Comparison of ENCODE assay signal across 8 cellular contexts in genomic region chr6:108559097-108559883, GRCh38. TPM values are rescaled to one million over a fixed set of nuclear protein-coding genes. Genes with fewer than 3 reads are reported as not detected.
DNase-seq lines count a peak whose midpoint lies in the region; ATAC-seq and TF ChIP-seq lines count a peak whose summit lies in the region.

No MANE protein-coding gene starts in this region.

- peaks cover 15% of the 10 kb centered on the region for H3K27me3 ChIP-seq in H7 (ENCODE audit: control insufficient read depth, insufficient read depth, low read length)
- H3K27me3 ChIP-seq in SU-DHL-6 (ENCODE audit: low read length): no peaks in the 10 kb centered on the region
- peaks cover 28% of the 10 kb centered on the region for H3K27me3 ChIP-seq in cardiac muscle cell
- no peaks in the 10 kb centered on the region for H3K27me3 ChIP-seq in trophoblast cell (ENCODE audit: insufficient read depth, low read length)
- H3K27me3 ChIP-seq in tibial nerve: no peaks in the 10 kb centered on the region

- WGBS in trophoblast cell (ENCODE audit: extremely low coverage, insufficient coverage, insufficient read length): no CpG with 5 or more reads among the region's 84 CpGs
- WGBS in tibial nerve, 2 donors: 1% methylated on average over 46 to 66 of the region's 84 CpGs

- H3K27me3 Mint-ChIP-seq in activated naive CD8-positive, alpha-beta T cell treated with anti-CD3 and anti-CD28 coated beads, Interleukin-2, amount 50 U/mL, for 24 hours: peaks cover 13% of the 10 kb centered on the region

- peaks cover 19% of the 10 kb centered on the region; the same call in 1 of the 2 replicates for H3F3A ChIP-seq in SU-DHL-6 (ENCODE audit: insufficient read depth)

- peak; percentile 75 for DNase-seq in ELF-1 (ENCODE audit: low read depth, low spot score)
- DNase-seq in H7: peak; percentile 84
- DNase-seq in NCI-H1092 (lab: John Stamatoyannopoulos, UW): peak; percentile 76
- peak; percentile 82 for DNase-seq in activated naive CD8-positive, alpha-beta T cell treated with anti-CD3 and anti-CD28 coated beads, Interleukin-2, amount 50 U/mL, for 24 hours
- peak; percentile 90 to 93 for DNase-seq in cardiac muscle cell (ENCODE audit: low read depth in 1 of 2, low spot score in 1 of 2)
- peak; percentile 75 to 92 for DNase-seq in trophoblast cell
- peak; percentile 84 for DNase-seq in tibial nerve (ENCODE audit: low spot score in 2 of 2)

- H2AK5ac ChIP-seq in trophoblast cell (ENCODE audit: low read length): no peak overlapping the region

- TF ChIP-seq EP300 in tibial nerve (IDR thresholded peaks at IDR 0.05): peak in 1 of 2 donors; percentile 95

- no peak overlapping the region for H3K23ac ChIP-seq in trophoblast cell (ENCODE audit: low read length)

- H3K27ac ChIP-seq in SU-DHL-6 (ENCODE audit: low read depth, low read length): peak overlapping the region; percentile 84
- peak overlapping the region; percentile 85 for H3K27ac ChIP-seq in cardiac muscle cell
- peak overlapping the region; percentile 83 for H3K27ac ChIP-seq in trophoblast cell (ENCODE audit: low read depth, low read length)
- peak overlapping the region; percentile 95 to 100 (median 98) for H3K27ac ChIP-seq in tibial nerve

- H2BK12ac ChIP-seq in trophoblast cell (ENCODE audit: low read length): no peak overlapping the region

- H3K18ac ChIP-seq in trophoblast cell (ENCODE audit: low read length): peak overlapping the region; percentile 32

- no peaks in the 10 kb centered on the region for H3K36me3 Mint-ChIP-seq in activated naive CD8-positive, alpha-beta T cell treated with anti-CD3 and anti-CD28 coated beads, Interleukin-2, amount 50 U/mL, for 24 hours (ENCODE audit: low read depth)

- H3K27ac Mint-ChIP-seq in activated naive CD8-positive, alpha-beta T cell treated with anti-CD3 and anti-CD28 coated beads, Interleukin-2, amount 50 U/mL, for 24 hours: peak overlapping the region; percentile 95

- H3K4me1 ChIP-seq in cardiac muscle cell (ENCODE audit: low read depth): peaks cover 8% of the 10 kb centered on the region
- peaks cover 9 to 10% of the 10 kb centered on the region in 2 experiments for H3K4me1 ChIP-seq in trophoblast cell (ENCODE audit: control insufficient read depth in 1 of 2, insufficient read depth in 2 of 2, low read length in 2 of 2)
- peaks cover 0 to 38% (median 20%) of the 10 kb centered on the region in 4 donors for H3K4me1 ChIP-seq in tibial nerve

- H3K79me1 ChIP-seq in trophoblast cell (ENCODE audit: low read length): peaks cover 34% of the 10 kb centered on the region

- no peaks in the 10 kb centered on the region for H3K36me3 ChIP-seq in H7 (replicated peaks; ENCODE audit: control insufficient read depth, insufficient read depth, low read length)
- no peaks in the 10 kb centered on the region for H3K36me3 ChIP-seq in SU-DHL-6 (ENCODE audit: low read length)
- no peaks in the 10 kb centered on the region for H3K36me3 ChIP-seq in cardiac muscle cell
- no peaks in the 10 kb centered on the region for H3K36me3 ChIP-seq in trophoblast cell (ENCODE audit: control insufficient read depth in 1 of 2, insufficient read depth in 2 of 2, low read length in 2 of 2)
- peaks cover 0 to 11% (median 0%) of the 10 kb centered on the region in 3 donors for H3K36me3 ChIP-seq in tibial nerve

- H3K4me2 ChIP-seq in SU-DHL-6 (ENCODE audit: low read depth, low read length, poor library complexity, severe bottlenecking): peak overlapping the region; percentile 92
- peak overlapping the region; percentile 90 for H3K4me2 ChIP-seq in trophoblast cell (ENCODE audit: low read length)

- H3K9me3 Mint-ChIP-seq in activated naive CD8-positive, alpha-beta T cell treated with anti-CD3 and anti-CD28 coated beads, Interleukin-2, amount 50 U/mL, for 24 hours: no peaks in the 10 kb centered on the region

- no peaks in the 10 kb centered on the region for H4K20me1 ChIP-seq in SU-DHL-6 (ENCODE audit: low read depth, low read length)

- H3K9me3 ChIP-seq in SU-DHL-6 (ENCODE audit: insufficient read depth, low read length) (no peaks in the 10 kb centered on the region), cardiac muscle cell (ENCODE audit: low read depth) (no peaks in the 10 kb centered on the region), trophoblast cell (ENCODE audit: insufficient read depth, low read depth, low read length) (peaks cover 3% of the 10 kb centered on the region), tibial nerve (no peaks in the 10 kb centered on the region)

- no peaks in the 10 kb centered on the region for H3K9me2 ChIP-seq in SU-DHL-6 (replicated peaks; ENCODE audit: insufficient read depth, low read length)

- peak overlapping the region; percentile 34 for H4K12ac ChIP-seq in trophoblast cell (ENCODE audit: low read depth, low read length)

- H4K8ac ChIP-seq in trophoblast cell (ENCODE audit: low read depth, low read length): peak overlapping the region; percentile 75

- H3K14ac ChIP-seq in trophoblast cell (ENCODE audit: low read length): peak overlapping the region; percentile 89

- no peak overlapping the region for H3K4ac ChIP-seq in trophoblast cell (ENCODE audit: low read depth, low read length)

- H4K91ac ChIP-seq in trophoblast cell (ENCODE audit: low read depth, low read length): peak overlapping the region; percentile 67

- peaks cover 36% of the 10 kb centered on the region for H3K4me1 Mint-ChIP-seq in activated naive CD8-positive, alpha-beta T cell treated with anti-CD3 and anti-CD28 coated beads, Interleukin-2, amount 50 U/mL, for 24 hours

- H3K4me3 Mint-ChIP-seq in activated naive CD8-positive, alpha-beta T cell treated with anti-CD3 and anti-CD28 coated beads, Interleukin-2, amount 50 U/mL, for 24 hours: peak overlapping the region; percentile 92

- H2BK5ac ChIP-seq in trophoblast cell (ENCODE audit: low read depth, low read length, poor library complexity): peak overlapping the region; percentile 85

- H3K4me3 ChIP-seq in H7 (ENCODE audit: insufficient read depth, low read depth, low read length): peak overlapping the region; percentile 79
- H3K4me3 ChIP-seq in SU-DHL-6 (ENCODE audit: insufficient read depth, low read length, poor library complexity, severe bottlenecking): peak overlapping the region; percentile 92
- H3K4me3 ChIP-seq in cardiac muscle cell: peak overlapping the region; percentile 77
- peak overlapping the region; percentile 92 for H3K4me3 ChIP-seq in trophoblast cell (ENCODE audit: low read depth, low read length)
- H3K4me3 ChIP-seq in tibial nerve: peak overlapping the region; percentile 70 to 97 (median 87)

- no peak for TF ChIP-seq CTCF in SU-DHL-6 (IDR thresholded peaks at IDR 0.05; ENCODE audit: insufficient read depth, low read length, poor library complexity, severe bottlenecking)
- no peak for TF ChIP-seq CTCF in cardiac muscle cell (IDR thresholded peaks at IDR 0.05; ENCODE audit: low read depth, low read length)
- no peak for TF ChIP-seq CTCF in tibial nerve (IDR thresholded peaks at IDR 0.05)

- H2AFZ ChIP-seq in SU-DHL-6 (ENCODE audit: low read depth, low read length, severe bottlenecking): peak overlapping the region; percentile 99
- H2AFZ ChIP-seq in trophoblast cell (ENCODE audit: insufficient read depth, low read length, poor library complexity): peak overlapping the region; percentile 41

- H3K79me2 ChIP-seq in SU-DHL-6 (ENCODE audit: insufficient read depth, low read length) (no peaks in the 10 kb centered on the region), trophoblast cell (ENCODE audit: control insufficient read depth, insufficient read depth, low read length, poor library complexity) (peaks cover 25% of the 10 kb centered on the region)

- ATAC-seq in activated naive CD8-positive, alpha-beta T cell treated with anti-CD3 and anti-CD28 coated beads, Interleukin-2, amount 50 U/mL, for 24 hours: peak; percentile 61

- peak overlapping the region; percentile 44 for H2BK120ac ChIP-seq in trophoblast cell (ENCODE audit: insufficient read depth, low read length, poor library complexity)

- peak; percentile 62 to 88 for TF ChIP-seq POLR2A in tibial nerve (IDR thresholded peaks at IDR 0.05)

- H3K9ac ChIP-seq in SU-DHL-6 (ENCODE audit: low read length): peak overlapping the region; percentile 85
- peak overlapping the region; percentile 82 for H3K9ac ChIP-seq in trophoblast cell (ENCODE audit: low read length)

RNA-seq across cellular contexts. Expression of gene FOXO3, which starts 1.4 kb away (rescaled TPM):
- 10.9 and 14.0 TPM in 2 replicates for total RNA-seq in H7 (2014; rRNA removed; shearing (Covaris generic))
- total RNA-seq in cardiac muscle cell: 17.1 and 20.8 TPM in 2 replicates
- 20.2 and 26.5 TPM in 2 replicates for polyA plus RNA-seq in cardiac muscle cell
- polyA plus RNA-seq in trophoblast cell (2013): 30.9 and 31.9 TPM in 2 replicates
- total RNA-seq in tibial nerve: 100 to 1,000 TPM; 146 to 200 (median 166) TPM

Comparison
In these comparisons a context has a peak if more than half of its experiments do, and no peak if none do; other contexts are left out.
1. Peak in every context shown above with its lines: DNase-seq, ATAC-seq, H3K4me3 ChIP-seq and H3K27ac ChIP-seq.